15 cellular contexts compared by ENCODE assay signal in the genomic region with DNA sequence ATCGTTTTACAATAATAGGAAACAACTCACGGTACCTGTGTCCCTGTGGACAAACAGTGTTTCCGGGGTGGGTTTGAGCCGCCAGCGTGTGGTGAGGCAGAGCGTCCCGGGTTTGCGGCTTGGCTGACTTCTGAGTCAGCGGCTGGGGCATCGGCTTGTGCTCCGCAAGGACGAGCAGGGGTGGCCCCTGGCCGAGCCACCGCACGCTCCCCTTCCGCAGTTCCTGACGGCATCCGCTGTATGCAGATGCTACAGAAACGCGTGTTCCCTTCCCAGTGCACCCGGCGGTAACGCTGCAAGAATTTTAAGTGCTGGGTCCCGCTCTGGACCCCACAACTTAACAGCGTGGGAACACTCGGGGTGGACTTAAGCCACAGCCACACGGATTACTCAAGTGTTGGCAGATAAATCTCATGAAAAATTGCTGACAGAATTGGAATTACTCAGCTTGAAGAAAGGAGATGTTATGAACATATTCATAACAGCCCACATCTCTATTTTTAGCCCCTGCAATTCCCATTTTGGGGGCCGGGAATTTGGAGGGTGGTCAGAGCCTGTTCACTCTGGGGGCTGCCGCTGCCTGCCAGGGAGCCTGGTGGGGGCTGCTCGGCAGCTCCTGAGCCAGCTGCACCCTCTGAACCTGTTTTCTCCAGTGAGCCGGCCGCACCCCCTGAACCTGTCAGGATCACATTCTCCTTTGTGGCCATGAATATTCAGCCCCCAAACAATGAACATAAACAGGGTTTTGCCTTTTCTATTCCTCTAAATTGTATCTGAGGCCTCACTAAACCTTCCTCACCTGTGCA. TPM values are rescaled to one million over a fixed set of nuclear protein-coding genes. Genes with fewer than 3 reads are reported as not detected.
A peak's percentile ranks its signal among the peaks of the same experiment; 100 is the strongest.
DNase-seq lines count a peak whose midpoint lies in the region; ATAC-seq and TF ChIP-seq lines count a peak whose summit lies in the region.
"Had no signal": no experiment of that assay in that cellular context is flagged by ENCODE, and none has a peak within 500 bp of the region (broad histone marks: within the 10 kb centered on the region; RNA-seq: fewer than 3 reads in every experiment).

No MANE protein-coding gene starts in this region.

- no peak overlapping the region for H2AFZ ChIP-seq in osteoblast (ENCODE audit: low read length)
- H2AFZ ChIP-seq: PC-9 had no signal

- no peak for ATAC-seq in HG03139 (IDR thresholded peaks at IDR 0.05; ENCODE audit: unreplicated experiment)

- H3K9me3 ChIP-seq in BLaER1 (no peaks in the 10 kb centered on the region), osteoblast (ENCODE audit: low read depth, low read length) (no peaks in the 10 kb centered on the region)

- H3K4me2 ChIP-seq in BLaER1 (peak overlapping the region; percentile 70), osteoblast (ENCODE audit: insufficient read depth, low read length) (peak overlapping the region; percentile 76)
- H3K4me2 ChIP-seq: PC-9 had no signal

- H3K4me1 ChIP-seq in BLaER1, result peaks cover 42% of the 10 kb centered on the region
- H3K4me1 ChIP-seq in osteoblast (ENCODE audit: insufficient read depth, low read length), result peaks cover 19% of the 10 kb centered on the region

- H3K27me3 ChIP-seq in BLaER1 (peaks cover 75% of the 10 kb centered on the region), osteoblast (ENCODE audit: insufficient read depth, low read length) (peaks cover 44% of the 10 kb centered on the region)

- TF ChIP-seq CTCF in choroid plexus epithelial cell (conservative IDR thresholded peaks at IDR 0.05; ENCODE audit: low read depth, low read length) (no peak), osteoblast (IDR thresholded peaks at IDR 0.05; ENCODE audit: extremely low read depth, low read depth, low read length) (no peak)

- no peak overlapping the region; the same call in 1 of the 2 replicates for H3K4me3 ChIP-seq in BLaER1
- no peak overlapping the region for H3K4me3 ChIP-seq in choroid plexus epithelial cell (ENCODE audit: low read depth, low read length)
- peak overlapping the region; percentile 17 for H3K4me3 ChIP-seq in osteoblast (ENCODE audit: insufficient read depth, low read length)
- H3K4me3 ChIP-seq: lung, PC-9 had no signal

- no peaks in the 10 kb centered on the region for H3K36me3 ChIP-seq in BLaER1
- no peaks in the 10 kb centered on the region for H3K36me3 ChIP-seq in osteoblast (ENCODE audit: insufficient read depth, low read length)

- H3K27ac ChIP-seq in BLaER1 (no peak overlapping the region), osteoblast (ENCODE audit: low read depth, low read length) (peak overlapping the region; percentile 19)
- H3K27ac ChIP-seq: PC-9 had no signal

- H3K79me2 ChIP-seq in osteoblast (ENCODE audit: insufficient read depth, low read length), result no peaks in the 10 kb centered on the region

- no peak overlapping the region for H3K9ac ChIP-seq in BLaER1

- DNase-seq in LHCN-M2 (ENCODE audit: low read depth) (peak; percentile 33), choroid plexus epithelial cell (ENCODE audit: low read depth) (peak; percentile 19), osteoblast (ENCODE audit: insufficient read length, low spot score, missing footprints) (peak; percentile 95), NCI-H1048 (lab: John Stamatoyannopoulos, UW) (no peak), GDM1 (lab: John Stamatoyannopoulos, UW) (no peak)
- no peak for DNase-seq in activated CD8-positive, alpha-beta memory T cell treated with anti-CD3 and anti-CD28 coated beads, Interleukin-2, amount 50 U/mL, for 4 hours
- DNase-seq: activated CD4-positive, CD25-positive, alpha-beta regulatory T cell treated with anti-CD3 and anti-CD28 coated beads, Interleukin-2, amount 50 U/mL, for 72 hours; activated T-cell treated with anti-CD3 and anti-CD28 coated beads, Interleukin-2, amount 50 U/mL, for 24 hours; DMS79 treated with DMSO at 0.1 percent for 48 hours; NCI-H1417 treated with DMSO at 0.1 percent for 48 hours; NCI-H510A treated with DMSO at 0.1 percent for 48 hours; PC-9 had no signal

- H4K20me1 ChIP-seq in BLaER1, result peaks cover 58% of the 10 kb centered on the region
- no peaks in the 10 kb centered on the region for H4K20me1 ChIP-seq in osteoblast (ENCODE audit: insufficient read depth, low read length)

RNA-seq across cellular contexts. Expression of gene KCNG2, which starts 12.6 kb away (rescaled TPM):
- total RNA-seq in LHCN-M2 (2014; rRNA removed) (0.06 and 0.13 TPM in 2 replicates), osteoblast (not detected in 2 replicates)
- 0.04 TPM for polyA plus RNA-seq in LHCN-M2 (2012)
- total RNA-seq: PC-9 had no signal

Comparison
In these comparisons a context has a peak if more than half of its experiments do, and no peak if none do; other contexts are left out.
1. DNase-seq: peak in LHCN-M2 (single experiment), choroid plexus epithelial cell (single experiment) and osteoblast (single experiment); none in NCI-H1048 (single experiment), activated CD8-positive, alpha-beta memory T cell treated with anti-CD3 and anti-CD28 coated beads, Interleukin-2, amount 50 U/mL, for 4 hours (single experiment) and GDM1 (single experiment).